ENCODE assay signal across 19 cellular contexts in genomic region chr11:78542007-78542406, GRCh38. TPM values are rescaled to one million over a fixed set of nuclear protein-coding genes. Genes with fewer than 3 reads are reported as not detected.
DNase-seq lines count a peak whose midpoint lies in the region; ATAC-seq and TF ChIP-seq lines count a peak whose summit lies in the region.
"Had no signal": no experiment of that assay in that cellular context is flagged by ENCODE, and none has a peak within 500 bp of the region (broad histone marks: within the 10 kb centered on the region; RNA-seq: fewer than 3 reads in every experiment).

No MANE protein-coding gene starts in this region.

- H3K27me3 ChIP-seq in ascending aorta, result no peaks in the 10 kb centered on the region
- no peaks in the 10 kb centered on the region for H3K27me3 ChIP-seq in thyroid gland
- no peaks in the 10 kb centered on the region for H3K27me3 ChIP-seq in esophagus squamous epithelium
- H3K27me3 ChIP-seq: BLaER1 had no signal

- DNase-seq in GM12865 (ENCODE audit: low read depth), result peak; percentile 19
- peak; percentile 2 for DNase-seq in HCEC 1CT
- no peak for DNase-seq in ascending aorta (ENCODE audit: low spot score in 2 of 2)
- no peak for DNase-seq in naive B cell
- DNase-seq in thyroid gland, result no peak
- DNase-seq in HK-2 (ENCODE audit: unreplicated experiment), result no peak
- DNase-seq in esophagus squamous epithelium (lab: John Stamatoyannopoulos, UW), result no peak
- DNase-seq: activated naive CD8-positive, alpha-beta T cell treated with anti-CD3 and anti-CD28 coated beads, Interleukin-2, amount 10 ng/mL, durations not matched to agents 7 days and 5 days; activated T-cell treated with anti-CD3 and anti-CD28 coated beads for 4 hours; central memory CD4-positive, alpha-beta T cell; DMS53; head of caudate nucleus; NCI-H2029; NCI-H69; stimulated activated CD4-positive, alpha-beta T cell treated with anti-CD3 and anti-CD28 coated beads, Interleukin-15, amount 100 ng/mL, for 24 hours; T-helper 1 cell had no signal

- intact Hi-C loops in ascending aorta (cut with DNase I), result no loop called here
- intact Hi-C loops in thyroid gland (cut with DNase I), result no loop called here
- intact Hi-C loops in esophagus squamous epithelium (cut with DNase I), result no loop called here

- no peaks in the 10 kb centered on the region for H3K27me3 Mint-ChIP-seq in naive B cell
- H3K27me3 Mint-ChIP-seq: activated naive CD8-positive, alpha-beta T cell treated with anti-CD3 and anti-CD28 coated beads, Interleukin-2, amount 10 ng/mL, durations not matched to agents 7 days and 5 days had no signal

- no peak for TF ChIP-seq CTCF in GM12865 (IDR thresholded peaks at IDR 0.05; ENCODE audit: insufficient read depth, low read depth, low read length, missing control alignments)
- no peak for TF ChIP-seq CTCF in ascending aorta (IDR thresholded peaks at IDR 0.05)
- no peak for TF ChIP-seq CTCF in thyroid gland (IDR thresholded peaks at IDR 0.05)
- no peak for TF ChIP-seq CTCF in esophagus squamous epithelium (IDR thresholded peaks at IDR 0.05)

- H3K27ac ChIP-seq in ascending aorta (peak overlapping the region; percentile 2 to 7), thyroid gland (no peak overlapping the region), esophagus squamous epithelium (no peak overlapping the region)
- H3K27ac ChIP-seq: BLaER1, prostate gland had no signal

- TF ChIP-seq POLR2A in thyroid gland (IDR thresholded peaks at IDR 0.05), result no peak
- no peak for TF ChIP-seq POLR2A in esophagus squamous epithelium (IDR thresholded peaks at IDR 0.05)

- 71 to 75% methylated on average over 2 of the region's 2 CpGs for WGBS in thyroid gland, 2 donors
- 54 to 78% methylated on average over 2 of the region's 2 CpGs for WGBS in esophagus squamous epithelium, 2 donors

- H3K36me3 ChIP-seq in ascending aorta (no peaks in the 10 kb centered on the region), thyroid gland (no peaks in the 10 kb centered on the region), esophagus squamous epithelium (peaks cover 0 to 11% (median 0%) of the 10 kb centered on the region in 3 donors)
- H3K36me3 ChIP-seq: prostate gland had no signal

- no peaks in the 10 kb centered on the region for H3K9me3 Mint-ChIP-seq in naive B cell

- peaks cover 13 to 20% of the 10 kb centered on the region in 2 donors for H3K36me3 Mint-ChIP-seq in naive B cell

- H3K4me1 ChIP-seq in ascending aorta (peaks cover 0 to 3% of the 10 kb centered on the region in 2 donors), thyroid gland (peaks cover 4 to 13% of the 10 kb centered on the region in 2 donors), esophagus squamous epithelium (no peaks in the 10 kb centered on the region)
- H3K4me1 ChIP-seq: prostate gland had no signal

- H3K4me3 Mint-ChIP-seq in naive B cell, result peak overlapping the region in 2 of 8 donors; percentile 51 to 58
- H3K4me3 Mint-ChIP-seq: activated naive CD8-positive, alpha-beta T cell treated with anti-CD3 and anti-CD28 coated beads, Interleukin-2, amount 10 ng/mL, durations not matched to agents 7 days and 5 days had no signal

- no peaks in the 10 kb centered on the region for H3K9me3 ChIP-seq in ascending aorta
- H3K9me3 ChIP-seq in thyroid gland, result no peaks in the 10 kb centered on the region
- H3K9me3 ChIP-seq in esophagus squamous epithelium, result no peaks in the 10 kb centered on the region
- H3K9me3 ChIP-seq: BLaER1, prostate gland had no signal

- peaks cover 15 to 29% (median 24%) of the 10 kb centered on the region in 3 donors for H3K4me1 Mint-ChIP-seq in naive B cell

- H3K4me3 ChIP-seq in GM12865 (ENCODE audit: low read depth, low read length), result no peak overlapping the region
- peak overlapping the region in 1 of 2 donors; percentile 35 for H3K4me3 ChIP-seq in ascending aorta
- no peak overlapping the region for H3K4me3 ChIP-seq in thyroid gland (replicated peaks in 1 of 3)
- no peak overlapping the region for H3K4me3 ChIP-seq in esophagus squamous epithelium
- H3K4me3 ChIP-seq: BLaER1, prostate gland had no signal

- H3K27ac Mint-ChIP-seq in naive B cell, result peak overlapping the region in 5 of 6 donors; percentile 7 to 87 (median 11)
- H3K27ac Mint-ChIP-seq: activated naive CD8-positive, alpha-beta T cell treated with anti-CD3 and anti-CD28 coated beads, Interleukin-2, amount 10 ng/mL, durations not matched to agents 7 days and 5 days had no signal

- ATAC-seq in naive B cell (ENCODE audit: low read depth in 2 of 2) (no peak), GM21528 (IDR thresholded peaks at IDR 0.05; ENCODE audit: low FRiP score, unreplicated experiment) (no peak)

RNA-seq across cellular contexts. Expression of gene NARS2, which starts 32.7 kb away (rescaled TPM):
- total RNA-seq in ascending aorta (7.8 TPM), thyroid gland (10 to 100 TPM; 17.1 to 23.6 (median 22.5) TPM), esophagus squamous epithelium (10 to 100 TPM in 3 of 4 donors, 1 to 10 TPM in 1; 9.4 to 15.7 (median 13.6) TPM)
- 10 to 100 TPM; 11.4 to 16.4 (median 15.3) TPM for polyA plus RNA-seq in naive B cell (ENCODE audit: low read depth in 6 of 6)

Comparison
In these comparisons a context has a peak if more than half of its experiments do, and no peak if none do; other contexts are left out.
1. DNase-seq: peak in GM12865 (single experiment) and HCEC 1CT (single experiment); none in ascending aorta (0 of 2), naive B cell (single experiment), thyroid gland (0 of 2), HK-2 (single experiment) and esophagus squamous epithelium (single experiment).
2. H3K27ac ChIP-seq: peak in ascending aorta (2 of 2); none in thyroid gland (0 of 3) and esophagus squamous epithelium (0 of 4).